In the genomic region with DNA sequence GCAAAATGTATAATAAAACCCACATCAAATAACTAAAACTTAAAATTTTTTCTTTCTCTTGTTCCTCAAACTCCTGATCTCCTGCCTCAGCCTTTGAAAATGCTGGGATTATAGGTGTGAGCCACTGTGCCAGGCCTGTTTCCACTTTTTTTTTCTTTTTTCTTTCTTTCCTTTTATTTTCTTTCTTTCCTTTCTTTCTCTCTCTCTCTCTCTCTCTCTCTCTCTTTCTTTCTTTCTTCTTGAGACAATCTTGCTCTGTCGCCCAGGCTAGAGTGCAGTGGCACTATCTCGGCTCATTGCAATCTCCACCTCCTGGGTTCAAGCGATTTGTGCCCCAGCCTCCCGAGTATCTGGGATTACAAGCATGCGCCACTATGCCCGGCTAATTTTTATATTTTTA, we compare ENCODE assay signal across 25 cellular contexts.
"Had no signal": no experiment of that assay in that cellular context is flagged by ENCODE, and none has a peak within 500 bp of the region (broad histone marks: within the 10 kb centered on the region; RNA-seq: fewer than 3 reads in every experiment).

No MANE protein-coding gene starts in this region.

- H3K4me3 ChIP-seq: colonic mucosa, esophagus squamous epithelium, gastrocnemius medialis, heart right ventricle, left lung, lower lobe of right lung, mucosa of descending colon had no signal

- H3K36me3 ChIP-seq: colonic mucosa, esophagus squamous epithelium, gastrocnemius medialis, heart right ventricle, left lung, lower lobe of right lung had no signal

- DNase-seq: colonic mucosa; cortex of kidney; effector CD8-positive, alpha-beta T cell; effector memory CD8-positive, alpha-beta T cell; endodermal cell; erythroblast; esophagus squamous epithelium; foreskin fibroblast; foreskin melanocyte; gastrocnemius medialis; glutamatergic neuron; head of caudate nucleus; heart right ventricle; hippocampal formation; left cardiac atrium; left lung; left ventricle myocardium superior; lower lobe of right lung; mesenchymal stem cell; mucosa of descending colon; naive B cell had no signal

- H3K27me3 ChIP-seq: colonic mucosa had no signal

- H3K4me1 ChIP-seq: colonic mucosa, gastrocnemius medialis, heart right ventricle, left lung, lower lobe of right lung had no signal

- H3K27ac ChIP-seq: colonic mucosa, epithelial cell of prostate, esophagus squamous epithelium, gastrocnemius medialis, heart right ventricle, left lung, lower lobe of right lung had no signal

- ATAC-seq: effector memory CD8-positive, alpha-beta T cell; esophagus mucosa; gastrocnemius medialis; heart right ventricle; left cardiac atrium; left lung; left ventricle myocardium superior; lower lobe of right lung; mucosa of descending colon had no signal

- H3K9me3 ChIP-seq: colonic mucosa, esophagus squamous epithelium, gastrocnemius medialis, heart right ventricle, left lung, lower lobe of right lung, mucosa of descending colon had no signal

- FAIRE-seq: endometrium, islet of Langerhans had no signal
